15 cellular contexts compared by ENCODE assay signal in genomic region chr11:74220376-74220775, GRCh38.
"Had no signal": no experiment of that assay in that cellular context is flagged by ENCODE, and none has a peak within 500 bp of the region (broad histone marks: within the 10 kb centered on the region; RNA-seq: fewer than 3 reads in every experiment).

No MANE protein-coding gene starts in this region.

- ATAC-seq: activated naive CD4-positive, alpha-beta T cell treated with anti-CD3 and anti-CD28 coated beads, Interleukin-2, amount 50 U/mL, for 72 hours; gastroesophageal sphincter; sciatic nerve; stimulated activated memory B cell treated with anti-CD40 and anti-IgM and Interleukin-4, amounts not matched to agents 10 μg/mL and 1 μg/mL and 100 μg/mL, for 72 hours; upper lobe of right lung had no signal

- DNase-seq: activated CD4-positive, alpha-beta T cell treated with anti-CD3 and anti-CD28 coated beads, Interleukin-2, amount 50 U/mL, for 4 hours; activated CD4-positive, CD25-positive, alpha-beta regulatory T cell treated with anti-CD3 and anti-CD28 coated beads, Interleukin-2, amount 50 U/mL, for 72 hours; activated effector memory CD4-positive, alpha-beta T cell treated with Interleukin-2 at 50 U/mL for 16 hours; activated T-cell treated with anti-CD3 and anti-CD28 coated beads, Interleukin-2, amount 50 U/mL, for 1 hour; anterior cingulate cortex; kidney glomerular epithelial cell; midbrain; spleen; stimulated activated CD4-positive, alpha-beta T cell treated with anti-CD3 and anti-CD28 coated beads, Interleukin-1b, Interleukin-23, amount 100 ng/mL, for 48 hours; upper lobe of right lung had no signal

- H3K36me3 ChIP-seq: breast epithelium, upper lobe of right lung had no signal

- H3K27ac ChIP-seq: breast epithelium, gastroesophageal sphincter, spleen, upper lobe of right lung had no signal

- H3K4me1 ChIP-seq: breast epithelium, gastroesophageal sphincter, spleen, upper lobe of right lung had no signal

- H3K27me3 ChIP-seq: breast epithelium, gastroesophageal sphincter, spleen, upper lobe of right lung had no signal

- H3K9me3 ChIP-seq: breast epithelium, gastroesophageal sphincter, spleen, upper lobe of right lung had no signal

- H3K4me3 ChIP-seq: breast epithelium, gastroesophageal sphincter, spleen, upper lobe of right lung had no signal
